In genomic region chr6:157054531-157054979, GRCh38 we compare ENCODE assay signal across 9 cellular contexts.
DNase-seq lines count a peak whose midpoint lies in the region; ATAC-seq and TF ChIP-seq lines count a peak whose summit lies in the region.
"Had no signal": no experiment of that assay in that cellular context is flagged by ENCODE, and none has a peak within 500 bp of the region (broad histone marks: within the 10 kb centered on the region; RNA-seq: fewer than 3 reads in every experiment).

No MANE protein-coding gene starts in this region.

- no peaks in the 10 kb centered on the region for H3K27me3 Mint-ChIP-seq in T-cell

- POLR2A ChIA-PET in T-cell (lab: Charles Lee), result interaction anchor here in 1 of 2 donors (0.6 to 0.7 kb wide), 3 partner anchors 8 to 24 kb away, joined by 3 read pairs; no protein-coding TSS in a partner anchor

- H3K9me3 Mint-ChIP-seq in T-cell, result no peaks in the 10 kb centered on the region

- peak overlapping the region in 1 of 3 donors; percentile 64 for H3K4me3 Mint-ChIP-seq in T-cell

- DNase-seq in GM10266 (ENCODE audit: extremely low spot score) (peak; percentile 24), T-cell (peak in 28 of 34 experiments; percentile 2 to 61 (median 24)), LoVo (ENCODE audit: low spot score) (no peak), NCI-H69 (lab: John Stamatoyannopoulos, UW) (no peak)
- no peak for DNase-seq in effector CD8-positive, alpha-beta T cell (lab: John Stamatoyannopoulos, UW)
- DNase-seq: DMS 273 treated with DMSO at 0.1 percent for 48 hours had no signal

- peaks cover 3% of the 10 kb centered on the region for H3K36me3 Mint-ChIP-seq in T-cell

- ATAC-seq in HG02759 (IDR thresholded peaks at IDR 0.05; ENCODE audit: unreplicated experiment), result peak; percentile 44
- peak; percentile 87 to 98 (median 97) for ATAC-seq in T-cell (replicated peaks in 1 of 4)
- peak; percentile 46 for ATAC-seq in esophagus mucosa
- no peak for ATAC-seq in GM19023 (IDR thresholded peaks at IDR 0.05; ENCODE audit: unreplicated experiment)

- peak overlapping the region; percentile 84 to 85 for H3K27ac Mint-ChIP-seq in T-cell

- no peak for TF ChIP-seq CTCF in GM10266 (IDR thresholded peaks at IDR 0.05; ENCODE audit: control insufficient read depth, insufficient read depth, low read depth, missing control alignments)

- peaks cover 51 to 58% (median 55%) of the 10 kb centered on the region in 3 donors for H3K4me1 Mint-ChIP-seq in T-cell

- CTCF ChIA-PET in T-cell (lab: Charles Lee), result interaction anchor here (0.8 to 1.7 kb wide), 10 partner anchors 9 to 126 kb away, joined by 3 to 8 read pairs (median 4); no protein-coding TSS in a partner anchor

Comparison
In these comparisons a context has a peak if more than half of its experiments do, and no peak if none do; other contexts are left out.
1. DNase-seq: peak in GM10266 (single experiment) and T-cell (28 of 34); none in effector CD8-positive, alpha-beta T cell (single experiment), LoVo (single experiment) and NCI-H69 (single experiment).